27 cellular contexts compared by ENCODE assay signal in the genomic region with DNA sequence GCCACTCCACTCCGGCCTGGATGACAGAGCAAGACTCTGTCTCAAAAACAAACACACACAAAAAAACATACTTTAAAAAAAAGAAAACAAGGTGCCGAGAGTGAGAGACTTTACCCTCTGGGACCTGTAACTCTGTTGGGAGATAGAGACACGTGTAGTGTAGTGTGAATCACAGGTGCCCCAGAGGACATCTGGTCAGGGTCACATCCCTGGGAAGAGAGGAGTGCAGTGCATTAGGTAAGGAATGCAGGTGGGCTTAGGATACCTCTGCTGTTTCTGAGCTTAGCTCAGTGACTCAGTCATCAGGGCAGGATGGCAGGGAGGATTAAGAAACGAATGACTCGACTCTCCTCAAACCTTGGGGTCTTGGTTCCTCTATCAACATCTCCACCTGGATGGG.
"Had no signal": no experiment of that assay in that cellular context is flagged by ENCODE, and none has a peak within 500 bp of the region (broad histone marks: within the 10 kb centered on the region; RNA-seq: fewer than 3 reads in every experiment).

No MANE protein-coding gene starts in this region.

- H3K27ac Mint-ChIP-seq: activated B cell treated with CpG ODN at 0.5 μM for 24 hours; activated CD4-positive, alpha-beta T cell treated with anti-CD3 and anti-CD28 coated beads, Interleukin-2, amount 10 ng/mL, durations not matched to agents 24 days and 14 days; activated CD8-positive, alpha-beta memory T cell treated with anti-CD3 and anti-CD28 coated beads, Interleukin-2, amount 10 ng/mL, durations not matched to agents 7 days and 5 days; activated T-cell treated with anti-CD3 and anti-CD28 coated beads, Interleukin-2, amount 50 U/mL, for 24 hours; activated T-helper 1 cell treated with anti-CD3 and anti-CD28 coated beads, Interleukin-12 subunit alpha, Interleukin-12 subunit beta, Interleukin-2, Interleukin-4 antibody, amounts not matched to agents 30 ng/mL and 10 ng/mL and 1 ng/mL, durations not matched to agents 14 hours and 24 hours and 36 hours; T-helper 17 cell had no signal

- H3K9me3 Mint-ChIP-seq: activated B cell treated with CpG ODN at 0.5 μM for 24 hours; activated CD4-positive, alpha-beta T cell treated with anti-CD3 and anti-CD28 coated beads, Interleukin-2, amount 10 ng/mL, durations not matched to agents 24 days and 14 days; activated T-cell treated with anti-CD3 and anti-CD28 coated beads, Interleukin-2, amount 50 U/mL, for 24 hours; activated T-helper 1 cell treated with anti-CD3 and anti-CD28 coated beads, Interleukin-12 subunit alpha, Interleukin-12 subunit beta, Interleukin-2, Interleukin-4 antibody, amounts not matched to agents 30 ng/mL and 10 ng/mL and 1 ng/mL, durations not matched to agents 14 hours and 24 hours and 36 hours had no signal

- H3K27me3 Mint-ChIP-seq: activated CD4-positive, alpha-beta T cell treated with anti-CD3 and anti-CD28 coated beads, Interleukin-2, amount 10 ng/mL, durations not matched to agents 24 days and 14 days; activated CD8-positive, alpha-beta memory T cell treated with anti-CD3 and anti-CD28 coated beads, Interleukin-2, amount 10 ng/mL, durations not matched to agents 7 days and 5 days; activated T-cell treated with anti-CD3 and anti-CD28 coated beads, Interleukin-2, amount 50 U/mL, for 24 hours; T-helper 17 cell had no signal

- ATAC-seq: activated CD8-positive, alpha-beta memory T cell treated with anti-CD3 and anti-CD28 coated beads, Interleukin-2, amount 10 ng/mL, durations not matched to agents 7 days and 5 days; activated naive CD4-positive, alpha-beta T cell treated with anti-CD3 and anti-CD28 coated beads, Interleukin-2, amount 50 U/mL, for 72 hours; PC-3; T-helper 17 cell had no signal

- DNase-seq: activated B cell treated with CpG ODN at 0.5 μM for 24 hours; activated CD4-positive, alpha-beta T cell treated with anti-CD3 and anti-CD28 coated beads for 1 hour; activated CD4-positive, alpha-beta T cell treated with anti-CD3 and anti-CD28 coated beads, Interleukin-2, amount 10 ng/mL, durations not matched to agents 24 days and 14 days; activated CD4-positive, alpha-beta T cell treated with anti-CD3 and anti-CD28 coated beads, Interleukin-2, amount 50 U/mL, for 48 hours; activated CD8-positive, alpha-beta memory T cell treated with anti-CD3 and anti-CD28 coated beads, Interleukin-2, amount 10 ng/mL, durations not matched to agents 7 days and 5 days; activated effector memory CD4-positive, alpha-beta T cell treated with anti-CD3 and anti-CD28 coated beads, Interleukin-2, amount 50 U/mL, for 16 hours; activated naive CD4-positive, alpha-beta T cell treated with Interleukin-2 at 50 U/mL for 16 hours; activated T-cell treated with anti-CD3 and anti-CD28 coated beads, Interleukin-2, amount 50 U/mL, for 24 hours; IMR-90; Kasumi-1; KBM-7; NCI-H1048; NCI-H1417 treated with DMSO at 0.1 percent for 48 hours; NCI-H1694; NCI-H2029; NCI-H2107; NCI-H2171 treated with DMSO at 0.1 percent for 48 hours; NCI-H345; NCI-H510A; NCI-H526 treated with DMSO at 0.1 percent for 48 hours; NK-92 treated with Interleukin-12 subunit alpha and Interleukin-12 subunit beta, amount 100 ng/mL, for 24 hours; PC-3; SIG-M5; T-helper 17 cell; T-helper 9 cell had no signal

- H3K4me3 Mint-ChIP-seq: activated B cell treated with CpG ODN at 0.5 μM for 24 hours; activated CD4-positive, alpha-beta T cell treated with anti-CD3 and anti-CD28 coated beads, Interleukin-2, amount 10 ng/mL, durations not matched to agents 24 days and 14 days; activated CD8-positive, alpha-beta memory T cell treated with anti-CD3 and anti-CD28 coated beads, Interleukin-2, amount 10 ng/mL, durations not matched to agents 7 days and 5 days; activated T-cell treated with anti-CD3 and anti-CD28 coated beads, Interleukin-2, amount 50 U/mL, for 24 hours; activated T-helper 1 cell treated with anti-CD3 and anti-CD28 coated beads, Interleukin-12 subunit alpha, Interleukin-12 subunit beta, Interleukin-2, Interleukin-4 antibody, amounts not matched to agents 30 ng/mL and 10 ng/mL and 1 ng/mL, durations not matched to agents 14 hours and 24 hours and 36 hours; T-helper 17 cell had no signal

- H3K36me3 Mint-ChIP-seq: activated CD8-positive, alpha-beta memory T cell treated with anti-CD3 and anti-CD28 coated beads, Interleukin-2, amount 10 ng/mL, durations not matched to agents 7 days and 5 days; activated naive CD4-positive, alpha-beta T cell treated with anti-CD3 and anti-CD28 coated beads, Interleukin-2, amount 50 U/mL, for 72 hours had no signal

- H3K4me1 Mint-ChIP-seq: activated B cell treated with CpG ODN at 0.5 μM for 24 hours; activated CD8-positive, alpha-beta memory T cell treated with anti-CD3 and anti-CD28 coated beads, Interleukin-2, amount 10 ng/mL, durations not matched to agents 7 days and 5 days; T-helper 17 cell had no signal
